17 cellular contexts compared by ENCODE assay signal in genomic region chr1:184930232-184930631, GRCh38.
DNase-seq lines count a peak whose midpoint lies in the region; FAIRE-seq and TF ChIP-seq lines count a peak whose summit lies in the region.
"Had no signal": no experiment of that assay in that cellular context is flagged by ENCODE, and none has a peak within 500 bp of the region (broad histone marks: within the 10 kb centered on the region; RNA-seq: fewer than 3 reads in every experiment).

No MANE protein-coding gene starts in this region.

- peak overlapping the region; percentile 30 for H3K27ac Mint-ChIP-seq in dendritic cell treated with granulocyte-macrophage colony-stimulating factor and Interleukin-4, amounts not matched to agents 40 ng/mL and 50 ng/mL, for 4 days
- H3K27ac Mint-ChIP-seq: activated naive CD4-positive, alpha-beta T cell treated with anti-CD3 and anti-CD28 coated beads, Interleukin-2, amount 50 U/mL, for 24 hours; neural progenitor cell had no signal

- peak overlapping the region; percentile 52; the same call in 1 of the 2 replicates for H3K27ac ChIP-seq in C4-2B
- H3K27ac ChIP-seq: BLaER1 treated with 17β-estradiol and CSF1 and Interleukin-3, amounts not matched to agents 10 nM and 100 nM; neural progenitor cell had no signal

- H3K36me3 Mint-ChIP-seq in dendritic cell treated with granulocyte-macrophage colony-stimulating factor and Interleukin-4, amounts not matched to agents 40 ng/mL and 50 ng/mL, for 4 days (ENCODE audit: low read depth): peaks cover 22% of the 10 kb centered on the region
- H3K36me3 Mint-ChIP-seq: activated naive CD4-positive, alpha-beta T cell treated with anti-CD3 and anti-CD28 coated beads, Interleukin-2, amount 50 U/mL, for 24 hours; neural progenitor cell had no signal

- no peaks in the 10 kb centered on the region for H3K27me3 Mint-ChIP-seq in dendritic cell treated with granulocyte-macrophage colony-stimulating factor and Interleukin-4, amounts not matched to agents 40 ng/mL and 50 ng/mL, for 4 days

- TF ChIP-seq CTCF in C4-2B (conservative IDR thresholded peaks at IDR 0.05): no peak

- FAIRE-seq in RCC 7860 (lab: Jason Lieb, UNC): no peak
- FAIRE-seq: endothelial cell of umbilical vein had no signal

- peaks cover 40% of the 10 kb centered on the region for H3K4me1 Mint-ChIP-seq in dendritic cell treated with granulocyte-macrophage colony-stimulating factor and Interleukin-4, amounts not matched to agents 40 ng/mL and 50 ng/mL, for 4 days (ENCODE audit: low read depth)
- H3K4me1 Mint-ChIP-seq: activated naive CD4-positive, alpha-beta T cell treated with anti-CD3 and anti-CD28 coated beads, Interleukin-2, amount 50 U/mL, for 24 hours; neural progenitor cell had no signal

- peaks cover 11% of the 10 kb centered on the region for H3K9me3 Mint-ChIP-seq in dendritic cell treated with granulocyte-macrophage colony-stimulating factor and Interleukin-4, amounts not matched to agents 40 ng/mL and 50 ng/mL, for 4 days
- H3K9me3 Mint-ChIP-seq: neural progenitor cell had no signal

- DNase-seq in GF-D8 (lab: John Stamatoyannopoulos, UW): peak; percentile 67
- DNase-seq in NCI-H345 (lab: John Stamatoyannopoulos, UW): peak; percentile 87
- DNase-seq in RCC 7860 (ENCODE audit: low spot score): no peak
- DNase-seq in T-helper 1 cell: no peak
- DNase-seq in KG1 (lab: John Stamatoyannopoulos, UW): no peak
- no peak for DNase-seq in AG20443 (ENCODE audit: low spot score)
- DNase-seq: activated CD4-positive, CD25-positive, alpha-beta regulatory T cell; caudate nucleus; hippocampal formation; SK-N-SH; stimulated activated naive CD4-positive, alpha-beta T cell treated with Interleukin-2 at 50 U/mL for 16 hours had no signal

- intact Hi-C loops in dendritic cell treated with granulocyte-macrophage colony-stimulating factor and Interleukin-4, amounts not matched to agents 40 ng/mL and 50 ng/mL, for 4 days (cut with micrococcal nuclease): no loop called here

- H3K4me3 Mint-ChIP-seq in dendritic cell treated with granulocyte-macrophage colony-stimulating factor and Interleukin-4, amounts not matched to agents 40 ng/mL and 50 ng/mL, for 4 days: no peak overlapping the region
- H3K4me3 Mint-ChIP-seq: activated naive CD4-positive, alpha-beta T cell treated with anti-CD3 and anti-CD28 coated beads, Interleukin-2, amount 50 U/mL, for 24 hours; neural progenitor cell had no signal

Comparison
In these comparisons a context has a peak if more than half of its experiments do, and no peak if none do; other contexts are left out.
1. DNase-seq: peak in GF-D8 (single experiment) and NCI-H345 (single experiment); none in RCC 7860 (single experiment), T-helper 1 cell (0 of 5), KG1 (single experiment) and AG20443 (single experiment).